Comparison of ENCODE assay signal across 12 cellular contexts in the genomic region with DNA sequence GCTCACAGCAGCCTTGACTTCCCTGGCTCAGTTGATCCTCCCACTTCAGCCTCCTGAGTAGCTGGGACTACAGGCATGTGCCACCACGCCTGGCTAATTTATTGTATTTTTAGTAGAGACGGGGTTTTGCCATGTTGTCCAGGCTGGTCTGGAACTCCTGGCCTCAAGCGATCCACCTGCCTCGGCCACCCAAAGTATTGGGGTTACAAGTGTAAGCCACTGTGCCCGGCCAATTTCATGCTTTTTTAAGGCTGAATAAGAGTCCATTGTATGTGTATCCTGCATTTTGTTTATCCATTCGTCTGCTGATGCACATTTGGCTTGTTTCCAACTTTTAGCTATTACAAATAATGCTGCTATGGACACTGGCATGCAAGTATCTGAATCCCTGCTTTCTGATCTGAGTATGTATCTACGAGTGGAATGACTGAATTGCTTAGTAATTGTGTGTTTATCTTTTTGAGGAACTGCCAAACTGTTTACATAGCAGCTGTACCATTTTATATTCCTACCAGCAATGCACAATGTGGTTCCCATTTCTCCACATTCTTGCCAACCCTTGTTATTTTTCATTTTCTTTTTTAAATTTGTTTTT. TPM values are rescaled to one million over a fixed set of nuclear protein-coding genes. Genes with fewer than 3 reads are reported as not detected.
A peak's percentile ranks its signal among the peaks of the same experiment; 100 is the strongest.
DNase-seq lines count a peak whose midpoint lies in the region; ATAC-seq and TF ChIP-seq lines count a peak whose summit lies in the region.
"Had no signal": no experiment of that assay in that cellular context is flagged by ENCODE, and none has a peak within 500 bp of the region (broad histone marks: within the 10 kb centered on the region; RNA-seq: fewer than 3 reads in every experiment).

No MANE protein-coding gene starts in this region.

- ATAC-seq in HG02623 (IDR thresholded peaks at IDR 0.05; ENCODE audit: unreplicated experiment) (no peak), right cardiac atrium (no peak)

- DNase-seq in AG20443 (ENCODE audit: low spot score) (peak; percentile 20), KBM-7 (peak; percentile 7), RPMI7951 (ENCODE audit: low read depth) (peak; percentile 61), fibroblast of mammary gland (ENCODE audit: low read depth) (peak; percentile 84), cerebellar nuclear complex (lab: John Stamatoyannopoulos, UW) (no peak), right cardiac atrium (no peak), NCI-H524 (lab: John Stamatoyannopoulos, UW) (no peak)
- DNase-seq: effector memory CD4-positive, alpha-beta T cell; NK-92 treated with Interleukin-12 subunit alpha and Interleukin-12 subunit beta, amount 100 ng/mL, for 24 hours; stimulated activated CD4-positive, alpha-beta T cell treated with anti-CD3 and anti-CD28 coated beads, Interleukin-4, amount 100 ng/mL, for 24 hours had no signal

- no peak overlapping the region for H3K27ac ChIP-seq in right cardiac atrium (ENCODE audit: low read length)
- H3K27ac ChIP-seq: VCaP had no signal

- peaks cover 5% of the 10 kb centered on the region for H3K4me1 ChIP-seq in right cardiac atrium (ENCODE audit: control insufficient read depth, insufficient read depth, low read length)

- no peaks in the 10 kb centered on the region for H3K27me3 ChIP-seq in right cardiac atrium (ENCODE audit: control insufficient read depth, insufficient read depth)

- in situ Hi-C loops in KBM-7 (cut with MboI; ENCODE audit: low pct_unique_long_range_greater_than_20kb, low sequenced_read_pairs) = no loop called here

- TF ChIP-seq CTCF in fibroblast of mammary gland (conservative IDR thresholded peaks at IDR 0.05; ENCODE audit: control insufficient read depth, insufficient read depth, low read depth, low read length) = no peak

- H3K4me3 ChIP-seq in fibroblast of mammary gland (ENCODE audit: control insufficient read depth, low read depth, low read length) = no peak overlapping the region
- H3K4me3 ChIP-seq in right cardiac atrium (ENCODE audit: low read length) = no peak overlapping the region

- intact Hi-C loops in right cardiac atrium (cut with DNase I) = loop anchor here in 1 of 4 donors (10.0 kb wide), 1 partner anchor 97 kb away; no protein-coding TSS in a partner anchor

- 63% methylated on average over 7 of the region's 7 CpGs for WGBS in right cardiac atrium

- no peaks in the 10 kb centered on the region for H3K9me3 ChIP-seq in right cardiac atrium (ENCODE audit: control insufficient read depth, low read length)

RNA-seq across cellular contexts. Expression of gene TPST1, which starts 37.3 kb away (rescaled TPM):
- total RNA-seq in RPMI7951 (2014; rRNA removed; shearing (Covaris generic)) = 35.2 and 36.5 TPM in 2 replicates
- total RNA-seq in right cardiac atrium = 1 to 10 TPM; 7.3 to 9.9 (median 8.4) TPM
- 5.1 TPM for polyA plus RNA-seq in right cardiac atrium

RNA-seq across cellular contexts. Expression of gene CRCP, which starts 53.2 kb away (rescaled TPM):
- 27.0 and 31.5 TPM in 2 replicates for total RNA-seq in RPMI7951 (2014; rRNA removed; shearing (Covaris generic))
- total RNA-seq in right cardiac atrium = 10 to 100 TPM; 28.3 to 31.5 (median 28.9) TPM
- polyA plus RNA-seq in right cardiac atrium = 18.7 TPM

Comparison
In these comparisons a context has a peak if more than half of its experiments do, and no peak if none do; other contexts are left out.
1. DNase-seq: peak in AG20443 (single experiment), KBM-7 (single experiment), RPMI7951 (single experiment) and fibroblast of mammary gland (single experiment); none in cerebellar nuclear complex (0 of 2), right cardiac atrium (0 of 3) and NCI-H524 (0 of 2).